Comparison of ENCODE assay signal across 14 cellular contexts in genomic region chr17:2957631-2958286, GRCh38.
DNase-seq lines count a peak whose midpoint lies in the region; FAIRE-seq and TF ChIP-seq lines count a peak whose summit lies in the region.
"Had no signal": no experiment of that assay in that cellular context is flagged by ENCODE, and none has a peak within 500 bp of the region (broad histone marks: within the 10 kb centered on the region; RNA-seq: fewer than 3 reads in every experiment).

No MANE protein-coding gene starts in this region.

- TF ChIP-seq CTCF in fibroblast of mammary gland (conservative IDR thresholded peaks at IDR 0.05; ENCODE audit: control insufficient read depth, insufficient read depth, low read depth, low read length), result no peak
- TF ChIP-seq CTCF in sigmoid colon (IDR thresholded peaks at IDR 0.05), result no peak

- FAIRE-seq in urothelium cell line (lab: Jason Lieb, UNC), result no peak
- FAIRE-seq: colon, HepG2, islet of Langerhans had no signal

- WGBS in sigmoid colon, 2 donors, result 93 to 95% methylated on average over 12 of the region's 12 CpGs

- H3K27ac ChIP-seq in sigmoid colon, result no peak overlapping the region

- no peaks in the 10 kb centered on the region for H3K9me3 ChIP-seq in sigmoid colon

- intact Hi-C loops in sigmoid colon (cut with DNase I), result no loop called here

- TF ChIP-seq EP300 in sigmoid colon (IDR thresholded peaks at IDR 0.05), result no peak

- H3K27me3 ChIP-seq in sigmoid colon, result no peaks in the 10 kb centered on the region

- DNase-seq in EL (peak; percentile 21), NCI-H226 (peak; percentile 56), fibroblast of mammary gland (ENCODE audit: low read depth) (peak; percentile 38), sigmoid colon (peak; percentile 50), NCI-H2107 treated with DMSO at 0.1 percent for 48 hours (lab: John Stamatoyannopoulos, UW; ENCODE audit: unreplicated experiment) (no peak), urothelium cell line (ENCODE audit: low spot score) (no peak)
- no peak for DNase-seq in stimulated activated CD4-positive, alpha-beta T cell treated with anti-CD3 and anti-CD28 coated beads, Interleukin-4, amount 100 ng/mL, for 24 hours
- DNase-seq: activated B cell treated with CpG ODN at 0.5 μM for 24 hours, C1 segment of cervical spinal cord, NCI-H748 treated with DMSO at 0.1 percent for 48 hours, retina had no signal

- H3K4me1 ChIP-seq in sigmoid colon, result peaks cover 0 to 4% (median 1%) of the 10 kb centered on the region in 4 donors

- no peak for TF ChIP-seq POLR2A in sigmoid colon (IDR thresholded peaks at IDR 0.05)

- H3K4me3 ChIP-seq in fibroblast of mammary gland (ENCODE audit: control insufficient read depth, low read depth, low read length) (no peak overlapping the region), sigmoid colon (no peak overlapping the region)

- no peaks in the 10 kb centered on the region for H3K36me3 ChIP-seq in sigmoid colon

Comparison
In these comparisons a context has a peak if more than half of its experiments do, and no peak if none do; other contexts are left out.
1. DNase-seq: peak in EL (single experiment), NCI-H226 (single experiment), fibroblast of mammary gland (single experiment) and sigmoid colon (single experiment); none in stimulated activated CD4-positive, alpha-beta T cell treated with anti-CD3 and anti-CD28 coated beads, Interleukin-4, amount 100 ng/mL, for 24 hours (single experiment), NCI-H2107 treated with DMSO at 0.1 percent for 48 hours (single experiment) and urothelium cell line (single experiment).